8 cellular contexts compared by ENCODE assay signal in genomic region chr1:93348104-93348780, GRCh38. TPM values are rescaled to one million over a fixed set of nuclear protein-coding genes. Genes with fewer than 3 reads are reported as not detected.
DNase-seq lines count a peak whose midpoint lies in the region; ATAC-seq and TF ChIP-seq lines count a peak whose summit lies in the region.

No MANE protein-coding gene starts in this region.

- H3K9ac ChIP-seq in liver (ENCODE audit: low read depth in 1 of 2, low read length in 2 of 2): peak overlapping the region; percentile 22 to 75

- H3K27me3 ChIP-seq in liver (ENCODE audit: control insufficient read depth in 4 of 4, insufficient read depth in 4 of 4, low read length in 3 of 4) (no peaks in the 10 kb centered on the region), adrenal gland (no peaks in the 10 kb centered on the region)

- peak overlapping the region; percentile 98 for H3K4me3 Mint-ChIP-seq in activated naive CD4-positive, alpha-beta T cell treated with anti-CD3 and anti-CD28 coated beads, Interleukin-2, amount 50 U/mL, for 24 hours
- peak overlapping the region; percentile 97 for H3K4me3 Mint-ChIP-seq in activated naive CD8-positive, alpha-beta T cell treated with anti-CD3 and anti-CD28 coated beads, Interleukin-2, amount 50 U/mL, for 24 hours
- peak overlapping the region; percentile 81 for H3K4me3 Mint-ChIP-seq in type B pancreatic cell

- H3K9me3 ChIP-seq in liver (ENCODE audit: control insufficient read depth in 4 of 4, low read length in 3 of 4) (no peaks in the 10 kb centered on the region), adrenal gland (replicated peaks in 1 of 3) (no peaks in the 10 kb centered on the region)

- ATAC-seq in activated naive CD8-positive, alpha-beta T cell treated with anti-CD3 and anti-CD28 coated beads, Interleukin-2, amount 50 U/mL, for 24 hours: no peak
- ATAC-seq in GM19463 (IDR thresholded peaks at IDR 0.05; ENCODE audit: unreplicated experiment) (no peak), HG03432 (IDR thresholded peaks at IDR 0.05; ENCODE audit: unreplicated experiment) (no peak)

- H3K4me3 ChIP-seq in liver (ENCODE audit: low read depth in 1 of 3, low read length in 3 of 3) (peak overlapping the region in 2 of 3 donors; percentile 36 to 78), adrenal gland (peak overlapping the region in 2 of 4 donors; percentile 76 to 96)

- DNase-seq in activated naive CD4-positive, alpha-beta T cell (lab: John Stamatoyannopoulos, UW): no peak
- no peak for DNase-seq in activated naive CD8-positive, alpha-beta T cell treated with anti-CD3 and anti-CD28 coated beads, Interleukin-2, amount 50 U/mL, for 24 hours
- DNase-seq in type B pancreatic cell (ENCODE audit: extremely low spot score, unreplicated experiment) (no peak), adrenal gland (no peak)

- peak overlapping the region; percentile 90 for H3K27ac Mint-ChIP-seq in activated naive CD4-positive, alpha-beta T cell treated with anti-CD3 and anti-CD28 coated beads, Interleukin-2, amount 50 U/mL, for 24 hours
- peak overlapping the region; percentile 6 for H3K27ac Mint-ChIP-seq in activated naive CD8-positive, alpha-beta T cell treated with anti-CD3 and anti-CD28 coated beads, Interleukin-2, amount 50 U/mL, for 24 hours
- peak overlapping the region; percentile 5 for H3K27ac Mint-ChIP-seq in type B pancreatic cell

- WGBS in liver: 19% methylated on average over 3 of the region's 3 CpGs
- 21 to 40% (median 25%) methylated on average over 3 of the region's 3 CpGs for WGBS in adrenal gland, 4 donors

- peaks cover 43% of the 10 kb centered on the region for H3K4me1 Mint-ChIP-seq in activated naive CD4-positive, alpha-beta T cell treated with anti-CD3 and anti-CD28 coated beads, Interleukin-2, amount 50 U/mL, for 24 hours
- peaks cover 51% of the 10 kb centered on the region for H3K4me1 Mint-ChIP-seq in activated naive CD8-positive, alpha-beta T cell treated with anti-CD3 and anti-CD28 coated beads, Interleukin-2, amount 50 U/mL, for 24 hours
- peaks cover 20% of the 10 kb centered on the region for H3K4me1 Mint-ChIP-seq in type B pancreatic cell (ENCODE audit: unreplicated experiment)

- no peak overlapping the region for H3K27ac ChIP-seq in liver (ENCODE audit: low read depth in 1 of 2, low read length in 2 of 2)
- H3K27ac ChIP-seq in adrenal gland: no peak overlapping the region

- H3K4me1 ChIP-seq in liver (ENCODE audit: control insufficient read depth in 4 of 4, insufficient read depth in 4 of 4, low read length in 3 of 4): peaks cover 2 to 34% (median 16%) of the 10 kb centered on the region in 4 donors
- peaks cover 27 to 70% of the 10 kb centered on the region in 2 donors for H3K4me1 ChIP-seq in adrenal gland (replicated peaks in 1 of 2)

- peaks cover 27% of the 10 kb centered on the region for H3K36me3 Mint-ChIP-seq in activated naive CD4-positive, alpha-beta T cell treated with anti-CD3 and anti-CD28 coated beads, Interleukin-2, amount 50 U/mL, for 24 hours
- peaks cover 39% of the 10 kb centered on the region for H3K36me3 Mint-ChIP-seq in activated naive CD8-positive, alpha-beta T cell treated with anti-CD3 and anti-CD28 coated beads, Interleukin-2, amount 50 U/mL, for 24 hours (ENCODE audit: low read depth)
- no peaks in the 10 kb centered on the region for H3K36me3 Mint-ChIP-seq in type B pancreatic cell

- no peaks in the 10 kb centered on the region for H3K36me3 ChIP-seq in liver (ENCODE audit: control insufficient read depth in 4 of 4, insufficient read depth in 3 of 4, low read depth in 1 of 4, low read length in 3 of 4)
- H3K36me3 ChIP-seq in adrenal gland (replicated peaks in 1 of 2): no peaks in the 10 kb centered on the region

- no peak for TF ChIP-seq POLR2A in adrenal gland (IDR thresholded peaks at IDR 0.05)

- TF ChIP-seq CTCF in liver (IDR thresholded peaks at IDR 0.05; ENCODE audit: low read depth, low read length, missing input control): no peak
- TF ChIP-seq CTCF in type B pancreatic cell (conservative IDR thresholded peaks at IDR 0.05): no peak
- no peak for TF ChIP-seq CTCF in adrenal gland (IDR thresholded peaks at IDR 0.05)

- no peaks in the 10 kb centered on the region for H3K27me3 Mint-ChIP-seq in activated naive CD4-positive, alpha-beta T cell treated with anti-CD3 and anti-CD28 coated beads, Interleukin-2, amount 50 U/mL, for 24 hours
- no peaks in the 10 kb centered on the region for H3K27me3 Mint-ChIP-seq in activated naive CD8-positive, alpha-beta T cell treated with anti-CD3 and anti-CD28 coated beads, Interleukin-2, amount 50 U/mL, for 24 hours
- H3K27me3 Mint-ChIP-seq in type B pancreatic cell: no peaks in the 10 kb centered on the region

- H3K9me3 Mint-ChIP-seq in activated naive CD4-positive, alpha-beta T cell treated with anti-CD3 and anti-CD28 coated beads, Interleukin-2, amount 50 U/mL, for 24 hours: no peaks in the 10 kb centered on the region
- no peaks in the 10 kb centered on the region for H3K9me3 Mint-ChIP-seq in activated naive CD8-positive, alpha-beta T cell treated with anti-CD3 and anti-CD28 coated beads, Interleukin-2, amount 50 U/mL, for 24 hours
- H3K9me3 Mint-ChIP-seq in type B pancreatic cell: no peaks in the 10 kb centered on the region

- no peak for TF ChIP-seq RAD21 in liver (IDR thresholded peaks at IDR 0.05)

- intact Hi-C loops in adrenal gland (cut with DNase I): no loop called here

TF ChIP-seq in liver, 16 proteins besides CTCF, POLR2A, EP300 and RAD21:
- no peak for TF ChIP-seq HNF4G (IDR thresholded peaks at IDR 0.05)
- TF ChIP-seq GABPA (IDR thresholded peaks at IDR 0.05 in 1 of 2, conservative IDR thresholded peaks at IDR 0.05 in 1 of 2): no peak
- no peak for TF ChIP-seq JUND (IDR thresholded peaks at IDR 0.05)
- TF ChIP-seq YY1 (IDR thresholded peaks at IDR 0.05): no peak
- no peak for TF ChIP-seq EGR1 (IDR thresholded peaks at IDR 0.05; ENCODE audit: low read depth in 2 of 2)
- TF ChIP-seq, protein P1, sequence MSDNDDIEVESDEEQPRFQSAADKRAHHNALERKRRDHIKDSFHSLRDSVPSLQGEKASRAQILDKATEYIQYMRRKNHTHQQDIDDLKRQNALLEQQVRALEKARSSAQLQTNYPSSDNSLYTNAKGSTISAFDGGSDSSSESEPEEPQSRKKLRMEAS (IDR thresholded peaks at IDR 0.05): no peak

RNA-seq across cellular contexts. Expression of gene DR1, which starts 2.5 kb away (rescaled TPM):
- total RNA-seq in liver (10 to 100 TPM; 13.5 to 20.5 TPM), type B pancreatic cell (ENCODE audit: low replicate concordance) (47.3 and 49.0 TPM in 2 replicates), adrenal gland (10 to 100 TPM; 17.0 to 72.0 (median 39.4) TPM)
- polyA plus RNA-seq in liver (10 to 100 TPM in 1 of 2 donors, 1 to 10 TPM in 1; 9.4 to 10.9 TPM), adrenal gland (10 to 100 TPM in 1 of 3 donors, 1 to 10 TPM in 2; 3.9 to 31.3 (median 8.0) TPM)

Comparison
In these comparisons a context has a peak if more than half of its experiments do, and no peak if none do; other contexts are left out.
1. H3K27ac Mint-ChIP-seq: peak in every context shown above with its lines; median percentile 90 in activated naive CD4-positive, alpha-beta T cell treated with anti-CD3 and anti-CD28 coated beads, Interleukin-2, amount 50 U/mL, for 24 hours; 6 in activated naive CD8-positive, alpha-beta T cell treated with anti-CD3 and anti-CD28 coated beads, Interleukin-2, amount 50 U/mL, for 24 hours; 5 in type B pancreatic cell.